Comparison of ENCODE assay signal across 8 cellular contexts in the genomic region with DNA sequence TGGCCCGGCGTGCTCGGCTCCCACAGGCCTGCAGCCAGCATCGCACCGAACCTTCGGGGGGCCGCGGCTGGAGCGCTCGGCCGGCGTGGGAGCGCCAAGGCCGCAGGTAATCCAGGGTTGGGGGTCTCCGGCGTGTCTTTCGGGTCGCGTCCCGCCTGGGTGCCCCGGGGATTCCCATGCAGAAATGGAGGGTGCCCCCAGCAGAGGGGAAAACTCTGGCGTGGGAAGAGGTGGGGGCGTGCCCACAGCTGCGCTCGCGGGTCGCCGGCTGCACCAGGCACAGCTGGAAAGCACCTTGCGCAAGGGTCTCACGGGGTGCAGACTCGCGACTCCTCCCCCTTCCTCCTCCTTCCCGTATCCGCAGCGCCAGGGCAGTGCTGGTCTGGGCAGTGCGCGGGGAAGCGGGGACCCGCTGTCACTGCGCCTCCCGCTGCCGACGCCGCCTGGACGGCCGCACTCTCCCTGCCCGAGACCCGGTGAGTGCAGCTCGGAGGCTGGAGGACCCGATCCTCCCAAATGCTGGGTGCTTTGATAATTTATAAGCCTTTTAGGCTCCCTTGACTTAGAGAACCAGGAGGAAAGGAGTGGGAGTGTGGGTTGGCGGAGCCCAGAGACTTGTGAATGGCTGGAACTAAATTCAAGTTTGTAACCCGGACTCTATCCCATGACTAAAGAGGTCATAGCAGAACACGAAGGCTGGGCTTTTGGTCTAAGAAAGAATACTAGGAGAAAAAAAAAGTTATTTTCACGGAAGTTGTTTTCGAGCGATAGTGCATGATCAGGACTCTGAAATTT. TPM values are rescaled to one million over a fixed set of nuclear protein-coding genes. Genes with fewer than 3 reads are reported as not detected.
DNase-seq lines count a peak whose midpoint lies in the region; ATAC-seq, FAIRE-seq and TF ChIP-seq lines count a peak whose summit lies in the region.

No MANE protein-coding gene starts in this region.

- H3K4me1 ChIP-seq in RWPE2 (ENCODE audit: insufficient read depth, poor library complexity, severe bottlenecking) = peaks cover 36% of the 10 kb centered on the region
- peaks cover 75 to 77% of the 10 kb centered on the region in 2 experiments for H3K4me1 ChIP-seq in neutrophil (ENCODE audit: control insufficient read depth in 1 of 2, insufficient read depth in 1 of 2, low read depth in 1 of 2, low read length in 1 of 2)
- H3K4me1 ChIP-seq in upper lobe of left lung = peaks cover 34 to 69% (median 58%) of the 10 kb centered on the region in 4 donors

- peak in 2 of 4 donors; percentile 64 to 98 for TF ChIP-seq EP300 in upper lobe of left lung (IDR thresholded peaks at IDR 0.05)

- no peak for TF ChIP-seq CTCF in RWPE2 (IDR thresholded peaks at IDR 0.05; ENCODE audit: poor library complexity, severe bottlenecking)
- TF ChIP-seq CTCF in neutrophil (IDR thresholded peaks at IDR 0.05) = peak; percentile 45
- peak in 2 of 6 experiments; percentile 20 to 31 for TF ChIP-seq CTCF in upper lobe of left lung (IDR thresholded peaks at IDR 0.05)

- FAIRE-seq in frontal cortex (lab: Jason Lieb, UNC) = no peak

- H3K27me3 ChIP-seq in RWPE2 (ENCODE audit: insufficient read depth, poor library complexity, severe bottlenecking) (no peaks in the 10 kb centered on the region), neutrophil (no peaks in the 10 kb centered on the region), upper lobe of left lung (no peaks in the 10 kb centered on the region)

- H3K9me3 ChIP-seq in RWPE2 (ENCODE audit: severe bottlenecking) (no peaks in the 10 kb centered on the region), neutrophil (no peaks in the 10 kb centered on the region), upper lobe of left lung (peaks cover 0 to 6% (median 0%) of the 10 kb centered on the region in 4 donors)

- 0% methylated on average over 42 to 44 of the region's 56 CpGs for WGBS in upper lobe of left lung, 2 donors

- TF ChIP-seq POLR2A in upper lobe of left lung (IDR thresholded peaks at IDR 0.05) = peak; percentile 79 to 99 (median 95)

- H3K36me3 ChIP-seq in RWPE2 (ENCODE audit: low read depth) (peaks cover 3% of the 10 kb centered on the region; the same call in 1 of the 2 replicates), neutrophil (peaks cover 8% of the 10 kb centered on the region), upper lobe of left lung (peaks cover 2 to 26% (median 5%) of the 10 kb centered on the region in 4 donors)

- H3K27ac ChIP-seq in RWPE2 (ENCODE audit: poor library complexity, severe bottlenecking) (peak overlapping the region; percentile 79), neutrophil (peak overlapping the region; percentile 97), upper lobe of left lung (peak overlapping the region; percentile 97 to 100 (median 98))

- H3K4me3 ChIP-seq in RWPE2 (ENCODE audit: severe bottlenecking) (peak overlapping the region; percentile 80), neutrophil (ENCODE audit: low read depth in 1 of 2, low read length in 1 of 2) (peak overlapping the region; percentile 86 to 96), upper lobe of left lung (peak overlapping the region; percentile 73 to 96 (median 80))

- DNase-seq in AG20443 (ENCODE audit: low spot score) = peak; percentile 77
- DNase-seq in RWPE2 (ENCODE audit: low spot score) = peak; percentile 79
- DNase-seq in activated naive CD4-positive, alpha-beta T cell treated with Interleukin-2 at 50 U/mL for 16 hours = peak; percentile 75
- peak; percentile 41 to 49 for DNase-seq in frontal cortex (ENCODE audit: low spot score in 2 of 2)
- DNase-seq in upper lobe of left lung = peak; percentile 93 to 98

- ATAC-seq in GM19023 (IDR thresholded peaks at IDR 0.05; ENCODE audit: unreplicated experiment) (peak; percentile 47), HG03175 (IDR thresholded peaks at IDR 0.05; ENCODE audit: unreplicated experiment) (peak; percentile 49), RWPE2 (ENCODE audit: low read depth) (peak; percentile 56), upper lobe of left lung (ENCODE audit: low FRiP score in 2 of 2) (peak; percentile 88 to 90)

RNA-seq across cellular contexts. Expression of a gene that starts 0.5 kb away (rescaled TPM):
- total RNA-seq in frontal cortex (4.9 TPM), upper lobe of left lung (10 to 100 TPM; 32.5 to 71.2 (median 42.8) TPM)

Comparison
In these comparisons a context has a peak if more than half of its experiments do, and no peak if none do; other contexts are left out.
1. Peak in every context shown above with its lines: DNase-seq, ATAC-seq, H3K4me3 ChIP-seq and H3K27ac ChIP-seq.
2. DNase-seq: peak in every context shown above with its lines; median percentile 96 in upper lobe of left lung; 79 in RWPE2; 77 in AG20443; 75 in activated naive CD4-positive, alpha-beta T cell treated with Interleukin-2 at 50 U/mL for 16 hours; 45 in frontal cortex.